In the genomic region with DNA sequence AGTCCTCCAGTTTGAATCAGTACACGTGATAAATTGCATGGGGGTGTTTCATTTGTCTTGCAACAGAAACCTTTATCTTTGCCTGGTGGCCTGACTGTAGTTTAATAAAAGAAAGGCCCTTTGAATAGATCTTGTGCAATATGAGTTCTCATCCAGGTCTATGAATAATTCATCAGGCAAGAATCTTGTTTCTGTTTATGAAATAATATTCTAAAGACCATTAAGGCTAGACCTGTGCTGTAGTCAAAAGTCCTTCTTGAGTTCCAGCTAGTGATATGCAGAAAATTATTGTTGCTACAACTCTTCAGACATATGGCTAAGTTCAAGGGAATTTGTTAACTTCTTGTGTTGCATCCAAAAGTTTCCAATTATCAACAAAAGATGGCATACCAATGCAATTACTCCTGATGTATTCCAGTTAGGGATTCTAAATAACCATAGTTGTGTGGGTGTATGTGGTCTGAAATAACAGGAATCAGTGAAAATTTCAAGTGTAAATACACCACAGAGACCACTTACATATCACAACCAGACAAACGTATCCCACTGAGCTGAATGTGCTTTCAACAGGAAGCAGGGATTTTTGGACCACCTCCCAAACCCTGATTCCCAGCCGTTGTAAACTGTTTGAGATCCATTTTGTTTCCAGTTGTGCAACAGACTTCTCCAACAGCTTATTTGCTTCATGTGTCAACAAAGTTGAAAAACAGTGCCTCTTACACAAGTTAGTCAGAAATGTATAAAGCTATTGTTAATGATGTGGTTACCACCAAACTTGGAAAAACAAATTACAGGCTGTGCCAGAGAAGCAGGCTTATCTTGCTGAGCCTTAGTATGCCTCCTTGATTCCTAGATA, we compare ENCODE assay signal across 10 cellular contexts. TPM values are rescaled to one million over a fixed set of nuclear protein-coding genes. Genes with fewer than 3 reads are reported as not detected.
DNase-seq lines count a peak whose midpoint lies in the region; ATAC-seq lines count a peak whose summit lies in the region.
"Had no signal": no experiment of that assay in that cellular context is flagged by ENCODE, and none has a peak within 500 bp of the region (broad histone marks: within the 10 kb centered on the region; RNA-seq: fewer than 3 reads in every experiment).

No MANE protein-coding gene starts in this region.

- intact Hi-C loops in left cardiac atrium (cut with DNase I): no loop called here

- H3K4me3 ChIP-seq in skeletal muscle cell (ENCODE audit: low read depth, low read length): no peak overlapping the region

- DNase-seq in GM04503 (ENCODE audit: low read depth) (peak; percentile 99), astrocyte of the hippocampus (ENCODE audit: low read depth, low spot score) (peak; percentile 95), left cardiac atrium (peak; percentile 52), skeletal muscle cell (ENCODE audit: low read depth) (peak; percentile 98), GM19238 (ENCODE audit: insufficient read length, low spot score) (no peak), LoVo (ENCODE audit: low spot score) (no peak), NCI-H524 treated with DMSO at 0.1 percent for 48 hours (lab: John Stamatoyannopoulos, UW) (no peak)
- DNase-seq: posterior cingulate gyrus had no signal

- ATAC-seq in left cardiac atrium (peak; percentile 84 to 85), GM18498 (IDR thresholded peaks at IDR 0.05; ENCODE audit: unreplicated experiment) (no peak)
- ATAC-seq: activated CD4-positive, CD25-positive, alpha-beta regulatory T cell treated with anti-CD3 and anti-CD28 coated beads, Interleukin-2, amount 50 U/mL, for 24 hours had no signal

RNA-seq across cellular contexts. Expression of a gene that starts 54.7 kb away (rescaled TPM):
- total RNA-seq in left cardiac atrium: 10 to 100 TPM; 13.0 to 14.2 TPM

Comparison
In these comparisons a context has a peak if more than half of its experiments do, and no peak if none do; other contexts are left out.
1. DNase-seq: peak in GM04503 (single experiment), astrocyte of the hippocampus (single experiment), left cardiac atrium (single experiment) and skeletal muscle cell (single experiment); none in GM19238 (single experiment), LoVo (single experiment) and NCI-H524 treated with DMSO at 0.1 percent for 48 hours (single experiment).